In the genomic region with DNA sequence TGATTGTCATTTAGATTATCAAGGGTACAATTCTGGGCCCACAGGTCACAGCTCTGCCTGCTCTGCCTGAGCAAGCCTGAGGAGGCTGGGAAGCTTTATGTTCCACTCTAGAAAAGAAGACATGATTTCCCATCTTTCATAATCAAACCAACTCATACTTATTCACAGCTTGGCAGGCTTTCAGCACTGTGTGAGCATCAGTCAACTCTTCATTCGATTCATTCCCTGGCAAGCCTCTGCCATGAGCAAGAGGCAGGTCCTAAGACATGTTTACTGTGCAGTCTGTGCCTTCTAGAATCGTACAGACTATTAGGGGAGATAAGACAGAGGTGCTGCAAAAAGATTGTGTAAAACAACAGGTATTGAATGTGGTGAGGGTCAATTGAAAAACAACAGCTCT, we compare ENCODE assay signal across 13 cellular contexts. TPM values are rescaled to one million over a fixed set of nuclear protein-coding genes. Genes with fewer than 3 reads are reported as not detected.
DNase-seq lines count a peak whose midpoint lies in the region; ATAC-seq and TF ChIP-seq lines count a peak whose summit lies in the region.
"Had no signal": no experiment of that assay in that cellular context is flagged by ENCODE, and none has a peak within 500 bp of the region (broad histone marks: within the 10 kb centered on the region; RNA-seq: fewer than 3 reads in every experiment).

No MANE protein-coding gene starts in this region.

- H3K9me3 Mint-ChIP-seq in activated naive CD4-positive, alpha-beta T cell treated with anti-CD3 and anti-CD28 coated beads for 36 hours, result no peaks in the 10 kb centered on the region
- H3K9me3 Mint-ChIP-seq: activated T-helper 1 cell treated with anti-CD3 and anti-CD28 coated beads, Interleukin-12 subunit alpha, Interleukin-12 subunit beta, Interleukin-2, Interleukin-4 antibody, amounts not matched to agents 30 ng/mL and 10 ng/mL and 1 ng/mL, durations not matched to agents 14 hours and 24 hours and 36 hours had no signal

- TF ChIP-seq EP300 in gastroesophageal sphincter (IDR thresholded peaks at IDR 0.05), result no peak

- H3K4me3 ChIP-seq in gastroesophageal sphincter (no peak overlapping the region), uterus (no peak overlapping the region)
- H3K4me3 ChIP-seq: prostate gland had no signal

- H3K4me1 Mint-ChIP-seq in activated naive CD4-positive, alpha-beta T cell treated with anti-CD3 and anti-CD28 coated beads for 36 hours (ENCODE audit: low read depth), result no peaks in the 10 kb centered on the region

- H3K27me3 ChIP-seq in gastroesophageal sphincter (peaks cover 1% of the 10 kb centered on the region), uterus (no peaks in the 10 kb centered on the region)
- H3K27me3 ChIP-seq: BE2C had no signal

- H3K36me3 ChIP-seq in gastroesophageal sphincter, result no peaks in the 10 kb centered on the region
- H3K36me3 ChIP-seq in uterus, result no peaks in the 10 kb centered on the region
- H3K36me3 ChIP-seq: BE2C, prostate gland had no signal

- ATAC-seq in left cardiac atrium (peak in 1 of 2 donors; percentile 88), gastroesophageal sphincter (peak; percentile 23)

- intact Hi-C loops in left cardiac atrium (cut with DNase I) (loop anchor here (5.0 to 10.0 kb wide), 3 partner anchors 153 to 1106 kb away; a partner anchor contains a TSS), cardiac septum (cut with DNase I) (loop anchor here (10.0 kb wide), 2 partner anchors 526 to 1026 kb away; no protein-coding TSS in a partner anchor), uterus (cut with DNase I; ENCODE audit: low total_unique reads) (no loop called here)
- intact Hi-C loops in activated naive CD4-positive, alpha-beta T cell treated with anti-CD3 and anti-CD28 coated beads for 36 hours (cut with micrococcal nuclease), result no loop called here

- H3K27ac ChIP-seq in gastroesophageal sphincter (peak overlapping the region in 2 of 4 donors; percentile 12 to 15), uterus (peak overlapping the region; percentile 10 to 46)
- H3K27ac ChIP-seq: prostate gland, VCaP had no signal

- WGBS in gastroesophageal sphincter (ENCODE audit: low coverage in 1 of 2), 2 donors, result 22 to 25% methylated on average over 2 of the region's 2 CpGs

- peaks cover 0 to 14% (median 4%) of the 10 kb centered on the region in 3 donors for H3K4me1 ChIP-seq in gastroesophageal sphincter
- H3K4me1 ChIP-seq in uterus, result peaks cover 0 to 5% of the 10 kb centered on the region in 2 donors
- H3K4me1 ChIP-seq: BE2C, prostate gland had no signal

- DNase-seq in left cardiac atrium (peak; percentile 43), cardiac septum (ENCODE audit: low spot score) (no peak), amniotic stem cell (lab: John Stamatoyannopoulos, UW) (peak; percentile 63), uterus (peak in 1 of 2 donors; percentile 35), middle frontal gyrus (ENCODE audit: extremely low spot score, low spot score) (no peak)
- DNase-seq in activated naive CD4-positive, alpha-beta T cell treated with anti-CD3 and anti-CD28 coated beads for 36 hours, result no peak
- DNase-seq in activated CD8-positive, alpha-beta memory T cell treated with anti-CD3 and anti-CD28 coated beads for 24 hours, result no peak
- DNase-seq: effector CD4-positive, alpha-beta T cell had no signal

- H3K36me3 Mint-ChIP-seq in activated naive CD4-positive, alpha-beta T cell treated with anti-CD3 and anti-CD28 coated beads for 36 hours (ENCODE audit: low read depth), result no peaks in the 10 kb centered on the region

- CTCF ChIA-PET in activated naive CD4-positive, alpha-beta T cell treated with anti-CD3 and anti-CD28 coated beads for 36 hours (lab: Charles Lee), result interaction anchor here (0.5 to 3.5 kb wide), 6 partner anchors 9 to 154 kb away, joined by 3 to 29 read pairs (median 3); no protein-coding TSS in a partner anchor

- no peak overlapping the region for H3K27ac Mint-ChIP-seq in activated naive CD4-positive, alpha-beta T cell treated with anti-CD3 and anti-CD28 coated beads for 36 hours
- H3K27ac Mint-ChIP-seq: activated T-helper 1 cell treated with anti-CD3 and anti-CD28 coated beads, Interleukin-12 subunit alpha, Interleukin-12 subunit beta, Interleukin-2, Interleukin-4 antibody, amounts not matched to agents 30 ng/mL and 10 ng/mL and 1 ng/mL, durations not matched to agents 14 hours and 24 hours and 36 hours had no signal

- H3K4me3 Mint-ChIP-seq in activated naive CD4-positive, alpha-beta T cell treated with anti-CD3 and anti-CD28 coated beads for 36 hours, result no peak overlapping the region
- H3K4me3 Mint-ChIP-seq: activated T-helper 1 cell treated with anti-CD3 and anti-CD28 coated beads, Interleukin-12 subunit alpha, Interleukin-12 subunit beta, Interleukin-2, Interleukin-4 antibody, amounts not matched to agents 30 ng/mL and 10 ng/mL and 1 ng/mL, durations not matched to agents 14 hours and 24 hours and 36 hours had no signal

- H3K27me3 Mint-ChIP-seq in activated naive CD4-positive, alpha-beta T cell treated with anti-CD3 and anti-CD28 coated beads for 36 hours (ENCODE audit: low read depth), result peaks cover 12% of the 10 kb centered on the region

- H3K9me3 ChIP-seq in gastroesophageal sphincter, result peaks cover 0 to 7% (median 0%) of the 10 kb centered on the region in 3 donors
- H3K9me3 ChIP-seq in uterus, result no peaks in the 10 kb centered on the region
- H3K9me3 ChIP-seq: BE2C, prostate gland had no signal

- TF ChIP-seq POLR2A in gastroesophageal sphincter (IDR thresholded peaks at IDR 0.05), result no peak
- no peak for TF ChIP-seq POLR2A in uterus (IDR thresholded peaks at IDR 0.05)

- TF ChIP-seq CTCF in gastroesophageal sphincter (IDR thresholded peaks at IDR 0.05), result no peak
- TF ChIP-seq CTCF in uterus (IDR thresholded peaks at IDR 0.05), result no peak

RNA-seq across cellular contexts. Expression of a gene that starts 24.5 kb away (rescaled TPM):
- total RNA-seq in left cardiac atrium, result 10 to 100 TPM; 19.7 to 21.2 TPM
- 10.9 TPM for total RNA-seq in cardiac septum
- total RNA-seq in gastroesophageal sphincter, result 10 to 100 TPM; 43.1 to 73.1 (median 48.1) TPM
- total RNA-seq in uterus, result 100 to 1,000 TPM in 1 of 4 donors, 10 to 100 TPM in 3; 34.1 to 102 (median 57.4) TPM
- under 1 TPM in 1 of 2 experiments, not detected in 1; 0.05 TPM for total RNA-seq in activated naive CD4-positive, alpha-beta T cell treated with anti-CD3 and anti-CD28 coated beads for 36 hours
- total RNA-seq: activated T-helper 1 cell treated with anti-CD3 and anti-CD28 coated beads, Interleukin-12 subunit alpha, Interleukin-12 subunit beta, Interleukin-2, Interleukin-4 antibody, amounts not matched to agents 30 ng/mL and 10 ng/mL and 1 ng/mL, durations not matched to agents 14 hours and 24 hours and 36 hours had no signal

Comparison
In these comparisons a context has a peak if more than half of its experiments do, and no peak if none do; other contexts are left out.
1. DNase-seq: peak in left cardiac atrium (single experiment) and amniotic stem cell (single experiment); none in cardiac septum (single experiment), activated naive CD4-positive, alpha-beta T cell treated with anti-CD3 and anti-CD28 coated beads for 36 hours (single experiment), middle frontal gyrus (single experiment) and activated CD8-positive, alpha-beta memory T cell treated with anti-CD3 and anti-CD28 coated beads for 24 hours (single experiment).
2. RNA of a gene that starts 24.5 kb away (total RNA-seq): 34.1 to 102 TPM in uterus, 43.1 to 73.1 TPM in gastroesophageal sphincter, 19.7 to 21.2 TPM in left cardiac atrium and 10.9 TPM in cardiac septum (single experiment); 0.05 TPM in activated naive CD4-positive, alpha-beta T cell treated with anti-CD3 and anti-CD28 coated beads for 36 hours; every median in the first group is over 10 times any median in the second.
3. intact Hi-C loops: an anchor here in left cardiac atrium (5.0 to 10.0 kb wide) and cardiac septum (10.0 kb wide); none called in uterus and activated naive CD4-positive, alpha-beta T cell treated with anti-CD3 and anti-CD28 coated beads for 36 hours.